20 cellular contexts compared by ENCODE assay signal in genomic region chr6:31266721-31267360, GRCh38. TPM values are rescaled to one million over a fixed set of nuclear protein-coding genes. Genes with fewer than 3 reads are reported as not detected.
A peak's percentile ranks its signal among the peaks of the same experiment; 100 is the strongest.
DNase-seq lines count a peak whose midpoint lies in the region; ATAC-seq and TF ChIP-seq lines count a peak whose summit lies in the region.
"Had no signal": no experiment of that assay in that cellular context is flagged by ENCODE, and none has a peak within 500 bp of the region (broad histone marks: within the 10 kb centered on the region; RNA-seq: fewer than 3 reads in every experiment).

No MANE protein-coding gene starts in this region.

- H3K27ac Mint-ChIP-seq in T-helper 1 cell treated with Interleukin-12 subunit alpha and Interleukin-12 subunit beta and Interleukin-4 antibody, amounts not matched to agents 30 μg/mL and 1 μg/mL, for 36 hours: peak overlapping the region; percentile 62
- H3K27ac Mint-ChIP-seq in CD4-positive, alpha-beta memory T cell: peak overlapping the region; percentile 28 to 100 (median 82)
- H3K27ac Mint-ChIP-seq in activated B cell treated with CpG ODN at 0.5 μM for 24 hours: no peak overlapping the region
- peak overlapping the region; percentile 100 for H3K27ac Mint-ChIP-seq in memory B cell
- H3K27ac Mint-ChIP-seq: nephron progenitor cell, progenitor cell of endocrine pancreas had no signal

- H3K36me3 ChIP-seq in CD4-positive, alpha-beta memory T cell (ENCODE audit: insufficient read depth, low read length): peaks cover 34% of the 10 kb centered on the region

- H3K4me3 ChIP-seq in CD4-positive, alpha-beta memory T cell (ENCODE audit: low read length in 2 of 2): no peak overlapping the region

- POLR2A ChIA-PET in CD4-positive, alpha-beta memory T cell (lab: Charles Lee; ENCODE audit: partially characterized antibody): interaction anchor here (0.7 to 8.1 kb wide), 6 partner anchors 63 to 100 kb away, joined by 3 to 80 read pairs (median 7); no protein-coding TSS in a partner anchor
- POLR2A ChIA-PET in activated B cell treated with CpG ODN at 0.5 μM for 24 hours (lab: Charles Lee): interaction anchor here (0.5 to 9.0 kb wide), 4 partner anchors 25 to 87 kb away, joined by 3 to 114 read pairs (median 4); no protein-coding TSS in a partner anchor

- no peak overlapping the region for H3K27ac ChIP-seq in CD4-positive, alpha-beta memory T cell (ENCODE audit: low read depth, low read length)
- H3K27ac ChIP-seq: 22Rv1, HL-60 had no signal

- no peak for DNase-seq in T-helper 1 cell
- DNase-seq in CD4-positive, alpha-beta memory T cell: peak in 1 of 5 donors; percentile 28
- no peak for DNase-seq in activated B cell treated with CpG ODN at 0.5 μM for 24 hours
- DNase-seq in memory B cell (ENCODE audit: low spot score in 2 of 2): no peak
- no peak for DNase-seq in DMS153 (lab: John Stamatoyannopoulos, UW)
- DNase-seq in NCI-H1092 treated with DMSO at 0.1 percent for 48 hours (lab: John Stamatoyannopoulos, UW): no peak
- DNase-seq in NK-92 (lab: John Stamatoyannopoulos, UW; ENCODE audit: unreplicated experiment): no peak
- DNase-seq: Calu3, dermis blood vessel endothelial cell, EL, head of caudate nucleus, IMR-90, NCI-H1436 treated with DMSO at 0.1 percent for 48 hours, NCI-H524, nephron progenitor cell, trophoblast cell had no signal

- peaks cover 42% of the 10 kb centered on the region for H3K36me3 Mint-ChIP-seq in T-helper 1 cell treated with Interleukin-12 subunit alpha and Interleukin-12 subunit beta and Interleukin-4 antibody, amounts not matched to agents 30 μg/mL and 1 μg/mL, for 36 hours (ENCODE audit: low read depth)
- H3K36me3 Mint-ChIP-seq in CD4-positive, alpha-beta memory T cell: peaks cover 47 to 57% of the 10 kb centered on the region in 2 donors
- H3K36me3 Mint-ChIP-seq in activated B cell treated with CpG ODN at 0.5 μM for 24 hours (ENCODE audit: low read depth) (peaks cover 50% of the 10 kb centered on the region), memory B cell (peaks cover 28% of the 10 kb centered on the region)

- TF ChIP-seq CTCF in activated B cell treated with CpG ODN at 0.5 μM for 24 hours (IDR thresholded peaks at IDR 0.05): no peak

- H3K9me3 ChIP-seq in CD4-positive, alpha-beta memory T cell (ENCODE audit: control insufficient read depth in 1 of 2, low read length in 2 of 2): no peaks in the 10 kb centered on the region

- ATAC-seq in activated B cell treated with CpG ODN at 0.5 μM for 24 hours (ENCODE audit: low read depth) (no peak), memory B cell (ENCODE audit: low read depth) (peak; percentile 5)

- H3K4me1 ChIP-seq in CD4-positive, alpha-beta memory T cell (ENCODE audit: insufficient read depth, low read length): peaks cover 33% of the 10 kb centered on the region

- intact Hi-C loops in CD4-positive, alpha-beta memory T cell (cut with micrococcal nuclease): no loop called here
- intact Hi-C loops in activated B cell treated with CpG ODN at 0.5 μM for 24 hours (cut with micrococcal nuclease): no loop called here

- H3K9me3 Mint-ChIP-seq in T-helper 1 cell treated with Interleukin-12 subunit alpha and Interleukin-12 subunit beta and Interleukin-4 antibody, amounts not matched to agents 30 μg/mL and 1 μg/mL, for 36 hours: peaks cover 23% of the 10 kb centered on the region
- peaks cover 0 to 29% (median 17%) of the 10 kb centered on the region in 8 donors for H3K9me3 Mint-ChIP-seq in CD4-positive, alpha-beta memory T cell
- H3K9me3 Mint-ChIP-seq in activated B cell treated with CpG ODN at 0.5 μM for 24 hours (peaks cover 17% of the 10 kb centered on the region), memory B cell (peaks cover 7% of the 10 kb centered on the region)

- peaks cover 23% of the 10 kb centered on the region for H3K4me1 Mint-ChIP-seq in T-helper 1 cell treated with Interleukin-12 subunit alpha and Interleukin-12 subunit beta and Interleukin-4 antibody, amounts not matched to agents 30 μg/mL and 1 μg/mL, for 36 hours (ENCODE audit: low read depth)
- H3K4me1 Mint-ChIP-seq in CD4-positive, alpha-beta memory T cell: peaks cover 24 to 55% (median 42%) of the 10 kb centered on the region in 4 donors
- H3K4me1 Mint-ChIP-seq in activated B cell treated with CpG ODN at 0.5 μM for 24 hours: peaks cover 42% of the 10 kb centered on the region
- H3K4me1 Mint-ChIP-seq in memory B cell: peaks cover 19% of the 10 kb centered on the region

- no peaks in the 10 kb centered on the region for H3K27me3 ChIP-seq in CD4-positive, alpha-beta memory T cell (ENCODE audit: insufficient read depth, low read length)

- peaks cover 9% of the 10 kb centered on the region for H3K27me3 Mint-ChIP-seq in T-helper 1 cell treated with Interleukin-12 subunit alpha and Interleukin-12 subunit beta and Interleukin-4 antibody, amounts not matched to agents 30 μg/mL and 1 μg/mL, for 36 hours (ENCODE audit: low read depth)
- H3K27me3 Mint-ChIP-seq in CD4-positive, alpha-beta memory T cell: no peaks in the 10 kb centered on the region
- H3K27me3 Mint-ChIP-seq in activated B cell treated with CpG ODN at 0.5 μM for 24 hours (peaks cover 1% of the 10 kb centered on the region), memory B cell (no peaks in the 10 kb centered on the region)

- CTCF ChIA-PET in CD4-positive, alpha-beta memory T cell (lab: Charles Lee; ENCODE audit: partially characterized antibody): no interaction called here
- CTCF ChIA-PET in activated B cell treated with CpG ODN at 0.5 μM for 24 hours (lab: Charles Lee): no interaction called here

- no peak overlapping the region for H3K4me3 Mint-ChIP-seq in T-helper 1 cell treated with Interleukin-12 subunit alpha and Interleukin-12 subunit beta and Interleukin-4 antibody, amounts not matched to agents 30 μg/mL and 1 μg/mL, for 36 hours
- peak overlapping the region in 6 of 8 donors; percentile 40 to 99 (median 89) for H3K4me3 Mint-ChIP-seq in CD4-positive, alpha-beta memory T cell
- peak overlapping the region; percentile 0 for H3K4me3 Mint-ChIP-seq in activated B cell treated with CpG ODN at 0.5 μM for 24 hours
- peak overlapping the region; percentile 25 for H3K4me3 Mint-ChIP-seq in memory B cell
- H3K4me3 Mint-ChIP-seq: nephron progenitor cell had no signal

RNA-seq across cellular contexts. Expression of gene HLA-C, which starts 5.1 kb away (rescaled TPM):
- total RNA-seq in CD4-positive, alpha-beta memory T cell: 1,000 to 10,000 TPM; 1,481 to 1,487 TPM
- 1,000 to 10,000 TPM; 1,775 to 2,914 TPM for polyA plus RNA-seq in CD4-positive, alpha-beta memory T cell
- total RNA-seq in activated B cell treated with CpG ODN at 0.5 μM for 24 hours: 762 and 793 TPM in 2 replicates
